Comparison of ENCODE assay signal across 8 cellular contexts in genomic region chr6:4021133-4021861, GRCh38. TPM values are rescaled to one million over a fixed set of nuclear protein-coding genes. Genes with fewer than 3 reads are reported as not detected.
DNase-seq lines count a peak whose midpoint lies in the region; ATAC-seq and TF ChIP-seq lines count a peak whose summit lies in the region.

No MANE protein-coding gene starts in this region.

- intact Hi-C loops in Panc1 (cut with micrococcal nuclease; ENCODE audit: unreplicated experiment): no loop called here
- intact Hi-C loops in esophagus muscularis mucosa (cut with DNase I): loop anchor here (10.0 kb wide), 1 partner anchor 114 kb away; the partner anchor contains the start of gene ECI2

- peak overlapping the region; percentile 85 for H3K27ac Mint-ChIP-seq in activated T-cell treated with anti-CD3 and anti-CD28 coated beads, Interleukin-2, amount 50 U/mL, for 72 hours

- no peak for TF ChIP-seq EP300 in esophagus muscularis mucosa (IDR thresholded peaks at IDR 0.05)

- POLR2A ChIA-PET in Panc1 (lab: Charles Lee): interaction anchor here (0.5 to 1.2 kb wide), 8 partner anchors 10 to 887 kb away, joined by 3 to 12 read pairs (median 4); no protein-coding TSS in a partner anchor

- 1% methylated on average over 51 of the region's 65 CpGs for WGBS in esophagus muscularis mucosa

- H3K9ac ChIP-seq in muscle layer of colon (ENCODE audit: low read length): peak overlapping the region; percentile 88

- no peaks in the 10 kb centered on the region for H3K27me3 Mint-ChIP-seq in activated T-cell treated with anti-CD3 and anti-CD28 coated beads, Interleukin-2, amount 50 U/mL, for 72 hours (ENCODE audit: low read depth)

- no peaks in the 10 kb centered on the region for H3K9me3 Mint-ChIP-seq in activated T-cell treated with anti-CD3 and anti-CD28 coated beads, Interleukin-2, amount 50 U/mL, for 72 hours

- BruUV-seq in Panc1 (replicated peaks; lab: Mats Ljungman, UMichigan): no TSS peak

- no peaks in the 10 kb centered on the region for H3K9me3 ChIP-seq in Panc1 (ENCODE audit: control insufficient read depth, insufficient read depth, low read depth, low read length)
- no peaks in the 10 kb centered on the region for H3K9me3 ChIP-seq in esophagus muscularis mucosa
- no peaks in the 10 kb centered on the region for H3K9me3 ChIP-seq in muscle layer of colon (ENCODE audit: low read length)

- ATAC-seq in GM21723 (IDR thresholded peaks at IDR 0.05; ENCODE audit: unreplicated experiment) (peak; percentile 58), Panc1 (peak; percentile 85)
- ATAC-seq in activated T-cell treated with anti-CD3 and anti-CD28 coated beads, Interleukin-2, amount 50 U/mL, for 72 hours (replicated peaks in 1 of 2): peak; percentile 69 to 73

- peaks cover 68% of the 10 kb centered on the region for H3K4me1 Mint-ChIP-seq in activated T-cell treated with anti-CD3 and anti-CD28 coated beads, Interleukin-2, amount 50 U/mL, for 72 hours (ENCODE audit: low read depth)

- H3K27ac ChIP-seq in Panc1 (ENCODE audit: low read length) (peak overlapping the region; percentile 99), esophagus muscularis mucosa (replicated peaks in 1 of 4) (peak overlapping the region; percentile 93 to 98 (median 98)), muscle layer of colon (ENCODE audit: low read depth, low read length) (peak overlapping the region; percentile 99)

- CTCF ChIA-PET in Panc1 (lab: Charles Lee): interaction anchor here (0.8 kb wide), 2 partner anchors 14 to 134 kb away, joined by 3 to 5 read pairs; no protein-coding TSS in a partner anchor

- peaks cover 6 to 10% of the 10 kb centered on the region in 2 donors for H3K36me3 Mint-ChIP-seq in activated T-cell treated with anti-CD3 and anti-CD28 coated beads, Interleukin-2, amount 50 U/mL, for 72 hours (ENCODE audit: insufficient read depth in 2 of 2)

- TF ChIP-seq CTCF in Panc1 (IDR thresholded peaks at IDR 0.05): peak; percentile 32
- TF ChIP-seq CTCF in esophagus muscularis mucosa (IDR thresholded peaks at IDR 0.05): peak in 2 of 3 experiments; percentile 29 to 48

- peak overlapping the region; percentile 88 to 97 for H3K4me3 Mint-ChIP-seq in activated T-cell treated with anti-CD3 and anti-CD28 coated beads, Interleukin-2, amount 50 U/mL, for 72 hours

- H3K4me1 ChIP-seq in Panc1 (ENCODE audit: control insufficient read depth, insufficient read depth, low read length) (peaks cover 26% of the 10 kb centered on the region), esophagus muscularis mucosa (peaks cover 69 to 79% (median 76%) of the 10 kb centered on the region in 4 donors), muscle layer of colon (ENCODE audit: insufficient read depth, low read length) (peaks cover 47% of the 10 kb centered on the region)

- H3K4me3 ChIP-seq in Panc1 (ENCODE audit: low read depth in 2 of 2, low read length in 2 of 2) (peak overlapping the region; percentile 63 to 88), esophagus muscularis mucosa (peak overlapping the region; percentile 74 to 91 (median 86)), muscle layer of colon (ENCODE audit: low read depth in 1 of 2, low read length in 2 of 2) (peak overlapping the region; percentile 91)

- no peaks in the 10 kb centered on the region for H3K27me3 ChIP-seq in Panc1 (ENCODE audit: control insufficient read depth, insufficient read depth, low read length)
- peaks cover 0 to 3% (median 0%) of the 10 kb centered on the region in 4 donors for H3K27me3 ChIP-seq in esophagus muscularis mucosa
- no peaks in the 10 kb centered on the region for H3K27me3 ChIP-seq in muscle layer of colon (ENCODE audit: control insufficient read depth in 1 of 2, insufficient read depth in 2 of 2, low read length in 2 of 2)

- H3K36me3 ChIP-seq in Panc1 (ENCODE audit: control insufficient read depth, insufficient read depth, low read length) (peaks cover 6% of the 10 kb centered on the region), esophagus muscularis mucosa (no peaks in the 10 kb centered on the region), muscle layer of colon (ENCODE audit: insufficient read depth, low read length) (no peaks in the 10 kb centered on the region)

- in situ Hi-C loops in Panc1 (cut with HindIII; ENCODE audit: low pct_unique_long_range_greater_than_20kb, low sequenced_read_pairs): no loop called here

- DNase-seq in DMS79 (lab: John Stamatoyannopoulos, UW) (peak; percentile 89), KG1 (lab: John Stamatoyannopoulos, UW) (peak; percentile 85), Panc1 (ENCODE audit: low read depth, low spot score) (peak; percentile 85), esophagus muscularis mucosa (ENCODE audit: extremely low spot score) (peak; percentile 98)
- DNase-seq in activated T-cell treated with anti-CD3 and anti-CD28 coated beads, Interleukin-2, amount 50 U/mL, for 72 hours: peak; percentile 85 to 90
- DNase-seq in stimulated activated CD8-positive, alpha-beta memory T cell treated with anti-CD3 and anti-CD28 coated beads, Interleukin-7, amount 100 ng/mL, for 1 hour (ENCODE audit: low read depth in 2 of 2): peak; percentile 61 to 74

- TF ChIP-seq POLR2A in esophagus muscularis mucosa (IDR thresholded peaks at IDR 0.05; ENCODE audit: low read depth): peak; percentile 8

RNA-seq across cellular contexts. Expression of gene FAM217A, which starts 57.6 kb away (rescaled TPM):
- total RNA-seq in Panc1 (2021; ENCODE audit: unreplicated experiment): not detected
- polyA plus RNA-seq in Panc1 (2012; ENCODE audit: insufficient read length): not detected
- not detected for total RNA-seq in activated T-cell treated with anti-CD3 and anti-CD28 coated beads, Interleukin-2, amount 50 U/mL, for 72 hours
- total RNA-seq in esophagus muscularis mucosa: not detected

Comparison
In these comparisons a context has a peak if more than half of its experiments do, and no peak if none do; other contexts are left out.
1. Peak in every context shown above with its lines: DNase-seq, ATAC-seq, H3K4me3 ChIP-seq and H3K27ac ChIP-seq.